In the genomic region with DNA sequence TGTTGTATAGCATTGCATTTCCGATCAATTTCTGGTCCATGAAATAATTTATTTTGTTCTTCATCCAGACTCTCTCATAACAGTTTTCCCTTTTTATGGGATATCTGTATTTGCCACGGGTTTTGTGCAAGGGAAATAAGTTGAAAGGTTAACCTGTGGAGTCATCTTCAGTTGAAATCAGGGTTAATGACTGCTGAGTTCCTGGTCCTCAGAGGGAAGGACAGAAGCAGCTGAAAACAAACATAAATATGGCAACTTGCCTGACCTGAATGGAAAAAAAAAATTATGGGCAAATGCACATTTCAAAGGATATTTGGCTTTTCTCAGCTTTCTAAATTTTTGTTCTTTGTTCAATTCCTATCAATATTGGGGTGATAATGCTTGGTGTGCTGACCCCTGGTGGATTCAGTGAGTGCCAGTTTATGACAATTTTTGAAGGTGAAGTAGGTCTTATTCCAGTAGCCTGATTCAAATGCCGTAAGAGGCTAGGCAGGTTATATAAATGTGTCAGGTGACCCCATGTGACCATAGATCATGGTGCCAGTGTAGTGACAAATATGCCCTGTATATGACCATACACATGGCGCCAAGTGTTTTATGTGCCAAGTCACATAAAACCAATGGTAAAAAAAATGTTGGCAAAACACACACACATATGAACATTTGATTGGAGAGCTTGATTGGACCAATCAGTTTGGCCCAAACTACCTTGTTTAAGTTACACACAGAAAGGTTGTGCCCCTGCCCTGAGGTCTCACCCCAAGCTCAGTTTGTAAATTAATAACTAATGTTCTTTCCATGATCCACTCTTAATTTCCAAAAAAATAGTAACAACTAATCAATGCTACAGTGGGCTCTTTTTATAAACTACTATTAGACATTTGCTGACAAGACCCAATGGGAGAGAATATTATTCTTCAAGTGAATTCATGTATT, we compare ENCODE assay signal across 8 cellular contexts. TPM values are rescaled to one million over a fixed set of nuclear protein-coding genes. Genes with fewer than 3 reads are reported as not detected.
DNase-seq lines count a peak whose midpoint lies in the region; ATAC-seq and TF ChIP-seq lines count a peak whose summit lies in the region.

No MANE protein-coding gene starts in this region.

- BruUV-seq in mammary epithelial cell (replicated peaks; lab: Mats Ljungman, UMichigan) = no TSS peak

- H3K4me1 Mint-ChIP-seq in nephron = no peaks in the 10 kb centered on the region

- no peak overlapping the region for H3K4me3 ChIP-seq in mammary epithelial cell (replicated peaks in 1 of 3; ENCODE audit: insufficient read depth in 1 of 3, low read depth in 2 of 3, low read length in 3 of 3)

- DNase-seq in activated CD4-positive, CD25-positive, alpha-beta regulatory T cell (lab: John Stamatoyannopoulos, UW) = no peak
- DNase-seq in M059J (ENCODE audit: low read depth) = peak; percentile 24
- DNase-seq in mammary epithelial cell = peak; percentile 12
- no peak for DNase-seq in NCI-H2196 (lab: John Stamatoyannopoulos, UW; ENCODE audit: unreplicated experiment)
- no peak for DNase-seq in GDM1 (lab: John Stamatoyannopoulos, UW)

- H3K36me3 Mint-ChIP-seq in nephron (ENCODE audit: low read depth) = no peaks in the 10 kb centered on the region

- H3K4me1 ChIP-seq in mammary epithelial cell (ENCODE audit: insufficient read depth, low read length) = no peaks in the 10 kb centered on the region

- dilution Hi-C loops in mammary epithelial cell (cut with HindIII; ENCODE audit: low sequenced_read_pairs) = no loop called here

- WGBS in mammary epithelial cell (ENCODE audit: low coverage, missing lambda C conversion rate) = 44% methylated on average over 4 of the region's 4 CpGs

- no peak overlapping the region for H3K27ac Mint-ChIP-seq in nephron

- peak; percentile 17 to 28 for ATAC-seq in activated CD4-positive, CD25-positive, alpha-beta regulatory T cell treated with anti-CD3 and anti-CD28 coated beads, Interleukin-2, amount 50 U/mL, for 24 hours
- no peak for ATAC-seq in HG03442 (IDR thresholded peaks at IDR 0.05; ENCODE audit: unreplicated experiment)

- no peaks in the 10 kb centered on the region for H3K27me3 Mint-ChIP-seq in nephron (ENCODE audit: low read depth)

- intact Hi-C loops in mammary epithelial cell (cut with micrococcal nuclease) = loop anchor here (1.0 kb wide), 1 partner anchor 92 kb away; no protein-coding TSS in a partner anchor

- CTCF ChIA-PET in mammary epithelial cell (lab: Charles Lee; ENCODE audit: low non-redundant PET) = interaction anchor here (0.5 to 0.9 kb wide), 2 partner anchors 10 to 489 kb away, joined by 3 to 6 read pairs; no protein-coding TSS in a partner anchor

- TF ChIP-seq CTCF in mammary epithelial cell (conservative IDR thresholded peaks at IDR 0.05 in 1 of 2, IDR thresholded peaks at IDR 0.05 in 1 of 2; ENCODE audit: extremely low read depth in 1 of 2, insufficient read depth in 1 of 2, low read depth in 1 of 2, low read length in 2 of 2) = peak; percentile 62 to 68
- peak; percentile 47 to 53 (median 52) for TF ChIP-seq CTCF in nephron (IDR thresholded peaks at IDR 0.05; ENCODE audit: unreplicated experiment in 3 of 3)

- no peak overlapping the region for H3K9ac ChIP-seq in mammary epithelial cell (ENCODE audit: insufficient read depth, low read length)

- no peaks in the 10 kb centered on the region for H3K79me2 ChIP-seq in mammary epithelial cell (ENCODE audit: insufficient read depth, low read length)

- no peaks in the 10 kb centered on the region for H3K36me3 ChIP-seq in mammary epithelial cell (ENCODE audit: insufficient read depth, low read length)

- H2AFZ ChIP-seq in mammary epithelial cell (ENCODE audit: low read depth, low read length) = no peak overlapping the region

- in situ Hi-C loops in mammary epithelial cell (cut with MboI; ENCODE audit: low sequenced_read_pairs in 2 of 2) = no loop called here

- H3K27ac ChIP-seq in mammary epithelial cell (ENCODE audit: insufficient read depth, low read depth, low read length) = no peak overlapping the region

- no peak overlapping the region for H3K4me3 Mint-ChIP-seq in nephron

- peaks cover 8% of the 10 kb centered on the region for H3K9me3 Mint-ChIP-seq in nephron

- no peak overlapping the region for H3K4me2 ChIP-seq in mammary epithelial cell (ENCODE audit: insufficient read depth, low read depth, low read length)

- no peaks in the 10 kb centered on the region for H3K27me3 ChIP-seq in mammary epithelial cell (ENCODE audit: insufficient read depth, low read length)

- no peaks in the 10 kb centered on the region for H4K20me1 ChIP-seq in mammary epithelial cell (ENCODE audit: insufficient read depth, low read length)

- H3K9me3 ChIP-seq in mammary epithelial cell (replicated peaks; ENCODE audit: insufficient read depth, low read length) = no peaks in the 10 kb centered on the region

RNA-seq across cellular contexts. Expression of gene FAM124B, which starts 47.6 kb away (rescaled TPM):
- 0.12 TPM in 1 of 2 replicates, not detected in the other for total RNA-seq in M059J (2014; rRNA removed; shearing (Covaris generic))
- not detected for total RNA-seq in mammary epithelial cell
- polyA plus RNA-seq in mammary epithelial cell = not detected
- not detected for polyA minus RNA-seq in mammary epithelial cell

Comparison
In these comparisons a context has a peak if more than half of its experiments do, and no peak if none do; other contexts are left out.
1. DNase-seq: peak in M059J (single experiment) and mammary epithelial cell (single experiment); none in activated CD4-positive, CD25-positive, alpha-beta regulatory T cell (0 of 4), NCI-H2196 (single experiment) and GDM1 (single experiment).